In the genomic region with DNA sequence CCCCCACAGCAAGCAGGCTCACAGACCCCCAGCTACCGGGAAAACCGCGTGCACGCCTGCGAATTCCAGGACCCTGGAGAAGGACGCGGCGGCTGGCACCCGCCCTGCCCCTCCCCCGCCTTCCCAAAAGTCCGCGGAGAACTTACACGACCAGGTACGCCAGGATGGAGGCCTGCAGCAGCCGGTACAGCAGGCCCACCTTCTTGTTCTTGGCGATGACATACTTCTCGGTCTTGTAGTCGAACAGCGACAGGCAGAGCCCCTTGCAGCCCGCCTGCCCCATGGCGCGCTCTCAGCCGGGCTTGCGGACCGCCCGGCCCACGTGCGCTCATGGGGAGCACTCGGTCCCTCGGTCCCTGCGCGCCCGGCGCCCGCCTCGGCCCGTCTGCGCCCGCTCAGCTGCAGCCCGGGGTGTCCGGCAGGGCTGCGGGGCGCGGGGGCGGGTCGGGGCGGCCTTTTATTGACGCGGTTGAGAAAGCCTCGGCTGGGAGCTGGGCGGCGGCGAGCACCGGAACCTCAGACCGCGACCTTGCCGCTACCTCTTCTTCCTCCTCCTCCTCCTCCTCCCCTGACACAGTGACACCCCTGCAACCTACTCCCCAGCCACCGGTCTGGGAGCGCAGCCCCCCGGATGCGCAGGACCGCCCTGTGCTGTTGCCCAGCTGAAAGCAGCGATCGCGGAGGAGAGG, we compare ENCODE assay signal across 8 cellular contexts. TPM values are rescaled to one million over a fixed set of nuclear protein-coding genes. Genes with fewer than 3 reads are reported as not detected.
DNase-seq lines count a peak whose midpoint lies in the region; ATAC-seq lines count a peak whose summit lies in the region.

A gene with protein sequence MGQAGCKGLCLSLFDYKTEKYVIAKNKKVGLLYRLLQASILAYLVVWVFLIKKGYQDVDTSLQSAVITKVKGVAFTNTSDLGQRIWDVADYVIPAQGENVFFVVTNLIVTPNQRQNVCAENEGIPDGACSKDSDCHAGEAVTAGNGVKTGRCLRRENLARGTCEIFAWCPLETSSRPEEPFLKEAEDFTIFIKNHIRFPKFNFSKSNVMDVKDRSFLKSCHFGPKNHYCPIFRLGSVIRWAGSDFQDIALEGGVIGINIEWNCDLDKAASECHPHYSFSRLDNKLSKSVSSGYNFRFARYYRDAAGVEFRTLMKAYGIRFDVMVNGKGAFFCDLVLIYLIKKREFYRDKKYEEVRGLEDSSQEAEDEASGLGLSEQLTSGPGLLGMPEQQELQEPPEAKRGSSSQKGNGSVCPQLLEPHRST (minus strand): TSS at position 433 of the 689 bp plus-strand sequence. CDS start 150 bp downstream, at position 283.

- H3K27me3 ChIP-seq in SJSA1 (replicated peaks): peaks cover 25% of the 10 kb centered on the region

- H3K4me3 ChIP-seq in SJSA1: peak within 1 kb of the TSS; percentile 23

- DNase-seq in NCI-H748 (lab: John Stamatoyannopoulos, UW; ENCODE audit: unreplicated experiment) (peak; percentile 62), NCI-H748 treated with DMSO at 0.1 percent for 48 hours (lab: John Stamatoyannopoulos, UW) (no peak), SJSA1 (ENCODE audit: low read depth in 1 of 2, low spot score in 2 of 2) (no peak), astrocyte of the hippocampus (ENCODE audit: low read depth, low spot score) (peak; percentile 42), iris pigment epithelial cell (ENCODE audit: low read depth) (peak; percentile 26), cerebellar nuclear complex (lab: John Stamatoyannopoulos, UW) (no peak)
- peak; percentile 32 for DNase-seq in stimulated activated CD4-positive, alpha-beta T cell treated with anti-CD3 and anti-CD28 coated beads, Interleukin-4, amount 100 ng/mL, for 24 hours

- H3K36me3 ChIP-seq in SJSA1: no peaks in the 10 kb centered on the region

- peaks cover 10% of the 10 kb centered on the region for H3K4me1 ChIP-seq in SJSA1 (replicated peaks)

- H3K9me3 ChIP-seq in SJSA1 (replicated peaks): 0 out of 2 replicates have a peak, but pooled peaks cover 3% of the 10 kb centered on the region

- ATAC-seq in HG02981 (IDR thresholded peaks at IDR 0.05; ENCODE audit: unreplicated experiment): no peak

- H3K27ac ChIP-seq in SJSA1: no peak within 1 kb of the TSS

RNA-seq across cellular contexts. Expression of the gene that starts here (rescaled TPM):
- not detected in 2 replicates for total RNA-seq in SJSA1 (2014; rRNA removed; shearing (Covaris generic))

Comparison
In these comparisons a context has a peak if more than half of its experiments do, and no peak if none do; other contexts are left out.
1. DNase-seq: peak in NCI-H748 (single experiment), astrocyte of the hippocampus (single experiment), iris pigment epithelial cell (single experiment) and stimulated activated CD4-positive, alpha-beta T cell treated with anti-CD3 and anti-CD28 coated beads, Interleukin-4, amount 100 ng/mL, for 24 hours (single experiment); none in NCI-H748 treated with DMSO at 0.1 percent for 48 hours (single experiment), SJSA1 (0 of 2) and cerebellar nuclear complex (0 of 2).